Comparison of ENCODE assay signal across 8 cellular contexts in genomic region chr21:29298348-29299045, GRCh38. TPM values are rescaled to one million over a fixed set of nuclear protein-coding genes. Genes with fewer than 3 reads are reported as not detected.
DNase-seq lines count a peak whose midpoint lies in the region; ATAC-seq lines count a peak whose summit lies in the region.

Gene BACH1, plus strand, starts transcription at chr21:29298922. Its CDS starts 22,359 bp downstream, at chr21:29321281.

- ATAC-seq in GM19035 (IDR thresholded peaks at IDR 0.05; ENCODE audit: unreplicated experiment) (peak; percentile 55), HG03354 (IDR thresholded peaks at IDR 0.05; ENCODE audit: poor library complexity, severe bottlenecking, unreplicated experiment) (peak; percentile 51)

- DNase-seq in AG08396 (ENCODE audit: low spot score) (peak; percentile 98), NCI-H510A (lab: John Stamatoyannopoulos, UW) (peak; percentile 71), cerebellum (ENCODE audit: low spot score) (peak; percentile 94), kidney glomerular epithelial cell (lab: John Stamatoyannopoulos, UW) (peak; percentile 82)
- peak; percentile 81 for DNase-seq in activated CD4-positive, alpha-beta T cell treated with anti-CD3 and anti-CD28 coated beads for 1 hour
- DNase-seq in stimulated activated CD4-positive, alpha-beta T cell treated with anti-CD3 and anti-CD28 coated beads, Interleukin-1b, Interleukin-23, amount 100 ng/mL, for 1 hour (ENCODE audit: low read depth in 2 of 2): peak; percentile 72 to 89

RNA-seq across cellular contexts. Expression of gene BACH1, which starts in this region (rescaled TPM):
- 116 TPM for total RNA-seq in cerebellum

Comparison
In these comparisons a context has a peak if more than half of its experiments do, and no peak if none do; other contexts are left out.
1. Peak in every context shown above with its lines: DNase-seq and ATAC-seq.